14 cellular contexts compared by ENCODE assay signal in genomic region chr11:23730307-23730998, GRCh38.
"Had no signal": no experiment of that assay in that cellular context is flagged by ENCODE, and none has a peak within 500 bp of the region (broad histone marks: within the 10 kb centered on the region; RNA-seq: fewer than 3 reads in every experiment).

No MANE protein-coding gene starts in this region.

- H3K4me1 Mint-ChIP-seq: activated naive CD4-positive, alpha-beta T cell treated with anti-CD3 and anti-CD28 coated beads, Interleukin-2, amount 50 U/mL, for 24 hours had no signal

- DNase-seq: caudate nucleus; effector CD4-positive, alpha-beta T cell; foreskin melanocyte; head of caudate nucleus; left ventricle myocardium inferior; nephron progenitor cell; stimulated activated CD4-positive, alpha-beta T cell treated with anti-CD3 and anti-CD28 coated beads, Interleukin-2, amount 100 ng/mL, for 48 hours; stimulated activated naive CD8-positive, alpha-beta T cell treated with anti-CD3 and anti-CD28 coated beads, Interleukin-15, Interleukin-2, amounts not matched to agents 100 U/mL and 50 U/mL, for 24 hours; uterus had no signal

- ATAC-seq: stimulated activated naive CD8-positive, alpha-beta T cell treated with anti-CD3 and anti-CD28 coated beads, Interleukin-15, Interleukin-2, amounts not matched to agents 100 U/mL and 50 U/mL, for 24 hours had no signal

- H3K4me3 ChIP-seq: coronary artery, left ventricle myocardium inferior, uterus had no signal

- H3K27me3 Mint-ChIP-seq: activated naive CD4-positive, alpha-beta T cell treated with anti-CD3 and anti-CD28 coated beads, Interleukin-2, amount 50 U/mL, for 24 hours had no signal

- H3K27ac Mint-ChIP-seq: activated naive CD4-positive, alpha-beta T cell treated with anti-CD3 and anti-CD28 coated beads, Interleukin-2, amount 50 U/mL, for 24 hours; activated T-helper 2 cell treated with anti-CD3 and anti-CD28 coated beads, Interferon-gamma antibody, Interleukin-2, Interleukin-4, amounts not matched to agents 10 μg/mL and 5 μg/mL and 100 μg/mL, durations not matched to agents 14 hours and 24 hours and 36 hours; nephron progenitor cell had no signal

- H3K36me3 Mint-ChIP-seq: activated naive CD4-positive, alpha-beta T cell treated with anti-CD3 and anti-CD28 coated beads, Interleukin-2, amount 50 U/mL, for 24 hours had no signal

- FAIRE-seq: keratinocyte, TTC549 had no signal

- H3K4me3 Mint-ChIP-seq: activated naive CD4-positive, alpha-beta T cell treated with anti-CD3 and anti-CD28 coated beads, Interleukin-2, amount 50 U/mL, for 24 hours; nephron progenitor cell had no signal

- H3K9me3 Mint-ChIP-seq: activated naive CD4-positive, alpha-beta T cell treated with anti-CD3 and anti-CD28 coated beads, Interleukin-2, amount 50 U/mL, for 24 hours had no signal
